ENCODE assay signal across 25 cellular contexts in the genomic region with DNA sequence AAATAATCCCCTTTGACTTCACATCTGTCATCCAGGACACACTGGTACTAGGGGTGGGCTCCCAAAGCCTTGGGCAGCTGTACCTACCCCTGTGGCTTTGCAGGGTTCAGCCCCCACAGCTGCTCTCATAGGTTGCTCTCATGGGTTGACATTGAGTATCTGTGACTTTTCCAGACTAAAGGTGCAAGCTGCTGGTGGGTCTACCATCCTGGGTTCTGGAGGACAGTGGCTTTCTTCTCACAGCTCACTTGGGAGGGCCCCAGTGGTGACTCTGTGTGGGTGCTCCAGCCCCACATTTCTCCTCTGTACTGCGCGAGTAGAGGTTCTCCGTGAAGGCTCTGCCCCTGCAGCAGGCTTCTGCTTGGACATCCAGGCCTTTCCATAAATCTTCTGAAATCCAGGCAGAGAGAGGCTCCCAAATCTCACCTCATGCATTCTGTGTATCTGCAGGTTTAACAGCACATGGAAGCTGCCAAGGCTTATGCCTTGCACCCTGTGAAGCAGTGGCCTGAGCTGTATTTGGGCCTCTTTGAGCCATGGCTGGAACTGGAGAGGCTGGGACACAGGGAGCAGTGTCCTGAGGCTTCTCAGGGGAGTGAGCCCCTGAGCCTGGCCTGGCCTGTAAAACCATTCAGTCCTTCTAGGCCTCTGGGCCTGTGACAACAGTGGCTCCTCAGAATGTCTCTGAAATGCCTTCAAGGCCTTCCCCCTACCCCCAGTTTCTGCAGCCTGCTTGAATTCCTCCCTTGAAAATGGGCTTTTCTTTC.
"Had no signal": no experiment of that assay in that cellular context is flagged by ENCODE, and none has a peak within 500 bp of the region (broad histone marks: within the 10 kb centered on the region; RNA-seq: fewer than 3 reads in every experiment).

No MANE protein-coding gene starts in this region.

- H3K27ac ChIP-seq: brain microvascular endothelial cell, SK-N-MC had no signal

- H3K36me3 ChIP-seq: brain microvascular endothelial cell had no signal

- ATAC-seq: activated T-cell treated with anti-CD3 and anti-CD28 coated beads, Interleukin-2, amount 50 U/mL, for 4 hours; Panc1; Right ventricle myocardium inferior; T-cell had no signal

- H3K9me3 Mint-ChIP-seq: activated T-cell treated with anti-CD3 and anti-CD28 coated beads, Interleukin-2, amount 50 U/mL, for 4 hours had no signal

- H3K4me3 Mint-ChIP-seq: activated CD4-positive, alpha-beta memory T cell treated with anti-CD3 and anti-CD28 coated beads for 36 hours; activated CD4-positive, alpha-beta T cell treated with anti-CD3 and anti-CD28 coated beads, Interleukin-2, amount 10 ng/mL, durations not matched to agents 7 days and 5 days; activated naive CD4-positive, alpha-beta T cell treated with anti-CD3 and anti-CD28 coated beads, Interleukin-2, amount 10 ng/mL, durations not matched to agents 7 days and 5 days; activated naive CD8-positive, alpha-beta T cell treated with anti-CD3 and anti-CD28 coated beads for 36 hours; activated T-cell treated with anti-CD3 and anti-CD28 coated beads, Interleukin-2, amount 50 U/mL, for 4 hours; T-cell had no signal

- DNase-seq: activated CD4-positive, alpha-beta memory T cell treated with anti-CD3 and anti-CD28 coated beads for 36 hours; activated CD4-positive, alpha-beta T cell treated with anti-CD3 and anti-CD28 coated beads, Interleukin-2, amount 10 ng/mL, durations not matched to agents 7 days and 5 days; activated CD4-positive, CD25-positive, alpha-beta regulatory T cell; activated CD8-positive, alpha-beta memory T cell treated with anti-CD3 and anti-CD28 coated beads for 24 hours; activated effector memory CD4-positive, alpha-beta T cell treated with anti-CD3 and anti-CD28 coated beads, Interleukin-2, amount 50 U/mL, for 16 hours; activated naive CD4-positive, alpha-beta T cell treated with anti-CD3 and anti-CD28 coated beads, Interleukin-2, amount 10 ng/mL, durations not matched to agents 7 days and 5 days; activated naive CD8-positive, alpha-beta T cell treated with anti-CD3 and anti-CD28 coated beads for 36 hours; activated T-cell treated with anti-CD3 and anti-CD28 coated beads, Interleukin-2, amount 50 U/mL, for 4 hours; brain microvascular endothelial cell; KG1; NCI-H1048; NCI-H1417; NCI-H1930; NCI-H2171 treated with DMSO at 0.1 percent for 48 hours; NCI-H226; NCI-H526; NCI-H774; RPMI8226; T-cell; T-helper 2 cell; T1000 had no signal

- H3K27me3 Mint-ChIP-seq: activated CD4-positive, alpha-beta memory T cell treated with anti-CD3 and anti-CD28 coated beads for 36 hours; activated CD4-positive, alpha-beta T cell treated with anti-CD3 and anti-CD28 coated beads, Interleukin-2, amount 10 ng/mL, durations not matched to agents 7 days and 5 days; activated naive CD4-positive, alpha-beta T cell treated with anti-CD3 and anti-CD28 coated beads, Interleukin-2, amount 10 ng/mL, durations not matched to agents 7 days and 5 days; activated naive CD8-positive, alpha-beta T cell treated with anti-CD3 and anti-CD28 coated beads for 36 hours; T-cell had no signal

- H3K27ac Mint-ChIP-seq: activated CD4-positive, alpha-beta memory T cell treated with anti-CD3 and anti-CD28 coated beads for 36 hours; activated CD4-positive, alpha-beta T cell treated with anti-CD3 and anti-CD28 coated beads, Interleukin-2, amount 10 ng/mL, durations not matched to agents 7 days and 5 days; activated naive CD4-positive, alpha-beta T cell treated with anti-CD3 and anti-CD28 coated beads, Interleukin-2, amount 10 ng/mL, durations not matched to agents 7 days and 5 days; activated naive CD8-positive, alpha-beta T cell treated with anti-CD3 and anti-CD28 coated beads for 36 hours had no signal

- H3K4me3 ChIP-seq: cardiac muscle cell, SK-N-MC had no signal

- H3K27me3 ChIP-seq: brain microvascular endothelial cell, cardiac muscle cell had no signal
